ENCODE assay signal across 8 cellular contexts in the genomic region with DNA sequence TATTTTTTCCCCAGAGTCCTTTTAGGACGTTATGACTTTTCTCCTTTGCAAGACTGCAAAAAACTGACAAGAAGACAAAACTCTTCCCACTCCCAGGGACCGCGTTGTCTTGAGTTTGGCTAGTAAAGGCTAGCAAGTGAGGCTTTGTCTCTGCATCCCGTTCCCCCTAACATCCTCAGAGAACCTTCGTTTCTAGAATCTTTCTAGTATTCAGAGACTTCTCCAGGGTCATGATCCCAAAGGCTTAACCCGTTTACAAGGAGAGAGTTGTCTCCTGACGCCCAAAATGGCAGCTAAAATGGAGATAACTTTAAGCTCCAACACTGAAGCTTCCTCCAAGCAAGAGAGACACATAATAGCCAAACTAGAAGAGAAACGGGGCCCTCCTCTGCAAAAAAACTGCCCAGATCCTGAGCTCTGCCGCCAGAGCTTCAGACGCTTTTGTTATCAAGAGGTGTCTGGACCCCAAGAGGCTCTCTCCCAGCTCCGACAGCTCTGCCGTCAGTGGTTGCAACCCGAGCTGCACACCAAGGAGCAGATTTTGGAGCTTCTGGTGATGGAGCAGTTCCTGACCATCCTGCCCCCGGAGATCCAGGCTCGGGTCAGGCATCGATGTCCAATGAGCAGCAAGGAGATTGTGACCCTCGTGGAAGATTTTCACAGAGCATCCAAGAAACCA. TPM values are rescaled to one million over a fixed set of nuclear protein-coding genes. Genes with fewer than 3 reads are reported as not detected.
A peak's percentile ranks its signal among the peaks of the same experiment; 100 is the strongest.
DNase-seq lines count a peak whose midpoint lies in the region; ATAC-seq and TF ChIP-seq lines count a peak whose summit lies in the region.

No MANE protein-coding gene starts in this region.

- TF ChIP-seq EP300 in transverse colon (IDR thresholded peaks at IDR 0.05; ENCODE audit: low read depth) = no peak

- peaks cover 67% of the 10 kb centered on the region for H3K9me3 ChIP-seq in KOPT-K1 (ENCODE audit: insufficient read depth, low read length, poor library complexity, severe bottlenecking)
- peaks cover 0 to 16% (median 5%) of the 10 kb centered on the region in 4 donors for H3K9me3 ChIP-seq in right lobe of liver
- peaks cover 33 to 34% of the 10 kb centered on the region in 2 donors for H3K9me3 ChIP-seq in transverse colon

- TF ChIP-seq CTCF in astrocyte of the spinal cord (IDR thresholded peaks at IDR 0.05; ENCODE audit: low read depth, low read length) = no peak
- TF ChIP-seq CTCF in right lobe of liver (IDR thresholded peaks at IDR 0.05) = no peak
- TF ChIP-seq CTCF in transverse colon (IDR thresholded peaks at IDR 0.05) = no peak

- in situ Hi-C loops in astrocyte of the spinal cord (cut with HindIII; ENCODE audit: low sequenced_read_pairs) = no loop called here
- in situ Hi-C loops in transverse colon (cut with MboI; ENCODE audit: low pct_ligation_motif_present in 1 of 4, low pct_unique_long_range_greater_than_20kb in 1 of 4, low sequenced_read_pairs in 3 of 4) = loop anchor here in 2 of 4 donors (10.0 to 25.0 kb wide), 2 partner anchors 90 to 107 kb away; a partner anchor contains a TSS

- peaks cover 0 to 13% (median 4%) of the 10 kb centered on the region in 4 donors for H3K4me1 ChIP-seq in right lobe of liver
- peaks cover 12 to 22% (median 15%) of the 10 kb centered on the region in 4 donors for H3K4me1 ChIP-seq in transverse colon

- H3K27me3 ChIP-seq in right lobe of liver (no peaks in the 10 kb centered on the region), transverse colon (no peaks in the 10 kb centered on the region)

- peak overlapping the region; percentile 88 for H3K4me3 ChIP-seq in astrocyte of the spinal cord (ENCODE audit: low read depth, low read length)
- H3K4me3 ChIP-seq in right lobe of liver = peak overlapping the region; percentile 91 to 97 (median 93)
- H3K4me3 ChIP-seq in transverse colon = peak overlapping the region; percentile 63 to 84 (median 72)

- no peak for ATAC-seq in right lobe of liver

- 13% methylated on average over 8 of the region's 17 CpGs for WGBS in right lobe of liver (ENCODE audit: insufficient coverage, low coverage, low lambda C conversion rate, missing lambda C conversion rate)
- 0 to 46% methylated on average over 5 to 17 of the region's 17 CpGs for WGBS in transverse colon (ENCODE audit: low coverage in 1 of 2), 2 donors

- no peak for TF ChIP-seq POLR2A in right lobe of liver (IDR thresholded peaks at IDR 0.05)
- TF ChIP-seq POLR2A in transverse colon (IDR thresholded peaks at IDR 0.05) = no peak

- peaks cover 64% of the 10 kb centered on the region for H3K36me3 ChIP-seq in KOPT-K1 (ENCODE audit: insufficient read depth, low read length)
- H3K36me3 ChIP-seq in right lobe of liver = peaks cover 0 to 25% (median 8%) of the 10 kb centered on the region in 4 donors
- H3K36me3 ChIP-seq in transverse colon = peaks cover 0 to 45% (median 22%) of the 10 kb centered on the region in 4 donors

- intact Hi-C loops in right lobe of liver (cut with DNase I) (no loop called here), transverse colon (cut with DNase I; ENCODE audit: low total_unique reads) (loop anchor here (2.0 kb wide), 1 partner anchor 57 kb away; no protein-coding TSS in a partner anchor)

- H3K27ac ChIP-seq in KOPT-K1 (ENCODE audit: low read depth, low read length, poor library complexity, severe bottlenecking) (peak overlapping the region; percentile 78), right lobe of liver (peak overlapping the region; percentile 48 to 76 (median 69)), transverse colon (peak overlapping the region; percentile 88 to 92 (median 90))

- DNase-seq in DMS53 treated with DMSO at 0.1 percent for 48 hours (lab: John Stamatoyannopoulos, UW; ENCODE audit: unreplicated experiment) (peak; percentile 0), DMS53 (lab: John Stamatoyannopoulos, UW) (no peak), astrocyte of the spinal cord (ENCODE audit: low read depth, low spot score) (peak; percentile 24), right lobe of liver (no peak), transverse colon (no peak), LoVo (ENCODE audit: low spot score) (no peak), A172 (ENCODE audit: low spot score) (no peak)

RNA-seq across cellular contexts. Expression of a gene that starts 0.8 kb away (rescaled TPM):
- total RNA-seq in right lobe of liver = 1 to 10 TPM; 3.4 to 5.3 (median 4.1) TPM
- 10 to 100 TPM in 2 of 4 donors, 1 to 10 TPM in 2; 7.9 to 14.8 (median 11.4) TPM for total RNA-seq in transverse colon
- total RNA-seq in A172 (2014; rRNA removed; shearing (Covaris generic)) = 15.8 and 18.7 TPM in 2 replicates

RNA-seq across cellular contexts. Expression of a gene that starts 1.1 kb away (rescaled TPM):
- total RNA-seq in right lobe of liver = 1 to 10 TPM; 5.0 to 7.5 (median 5.6) TPM
- total RNA-seq in transverse colon = 10 to 100 TPM in 3 of 4 donors, under 1 TPM in 1; 1.00 to 12.7 (median 11.6) TPM
- 12.3 and 16.9 TPM in 2 replicates for total RNA-seq in A172 (2014; rRNA removed; shearing (Covaris generic))

RNA-seq across cellular contexts. Expression of a gene that starts 41.4 kb away (rescaled TPM):
- total RNA-seq in right lobe of liver = 1 to 10 TPM in 3 of 6 experiments, under 1 TPM in 3; 0.86 to 1.7 (median 1.1) TPM
- 1 to 10 TPM in 2 of 4 donors, under 1 TPM in 2; 0.37 to 2.4 (median 0.91) TPM for total RNA-seq in transverse colon
- total RNA-seq in A172 (2014; rRNA removed; shearing (Covaris generic)) = 3.2 and 5.6 TPM in 2 replicates

RNA-seq across cellular contexts. Expression of a gene that starts 41.6 kb away (rescaled TPM):
- total RNA-seq in right lobe of liver = 10 to 100 TPM; 25.0 to 46.6 (median 30.8) TPM
- total RNA-seq in transverse colon = 100 to 1,000 TPM in 1 of 4 donors, 10 to 100 TPM in 3; 57.3 to 247 (median 72.9) TPM
- total RNA-seq in A172 (2014; rRNA removed; shearing (Covaris generic)) = 9.1 and 11.4 TPM in 2 replicates

RNA-seq across cellular contexts. Expression of a gene that starts 46.2 kb away (rescaled TPM):
- total RNA-seq in right lobe of liver = under 1 TPM in 1 of 6 experiments, not detected in 5; 0.49 TPM
- total RNA-seq in transverse colon = not detected
- not detected in 2 replicates for total RNA-seq in A172 (2014; rRNA removed; shearing (Covaris generic))

Comparison
In these comparisons a context has a peak if more than half of its experiments do, and no peak if none do; other contexts are left out.
1. DNase-seq: peak in DMS53 treated with DMSO at 0.1 percent for 48 hours (single experiment) and astrocyte of the spinal cord (single experiment); none in DMS53 (single experiment), right lobe of liver (0 of 3), transverse colon (single experiment), LoVo (single experiment) and A172 (single experiment).
2. Peak in every context shown above with its lines, with median percentiles within 50 percentile points of each other: H3K27ac ChIP-seq and H3K4me3 ChIP-seq.